In the genomic region with DNA sequence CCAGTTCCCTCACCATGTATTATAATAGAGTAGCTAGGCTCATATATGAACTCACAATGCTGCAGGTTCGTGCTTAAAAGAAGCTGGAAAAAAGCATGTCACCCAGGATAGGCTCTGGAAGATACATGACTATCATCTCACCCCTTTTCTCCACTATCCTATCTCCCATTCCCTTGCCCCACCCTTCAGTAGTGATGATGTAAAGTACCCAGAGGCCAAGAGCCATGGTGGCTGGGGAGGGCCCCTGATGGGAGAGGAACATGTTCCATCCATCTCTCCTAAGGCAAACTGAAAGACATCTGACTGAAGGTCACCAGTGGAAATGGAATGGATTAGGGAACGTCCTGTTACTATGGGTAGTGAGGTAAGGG, we compare ENCODE assay signal across 13 cellular contexts. TPM values are rescaled to one million over a fixed set of nuclear protein-coding genes. Genes with fewer than 3 reads are reported as not detected.
A peak's percentile ranks its signal among the peaks of the same experiment; 100 is the strongest.
DNase-seq lines count a peak whose midpoint lies in the region; ATAC-seq and TF ChIP-seq lines count a peak whose summit lies in the region.
"Had no signal": no experiment of that assay in that cellular context is flagged by ENCODE, and none has a peak within 500 bp of the region (broad histone marks: within the 10 kb centered on the region; RNA-seq: fewer than 3 reads in every experiment).

No MANE protein-coding gene starts in this region.

- CTCF ChIA-PET in mammary epithelial cell (lab: Charles Lee; ENCODE audit: low non-redundant PET), result interaction anchor here (1.5 kb wide), 1 partner anchor 153 kb away, joined by 7 read pairs; no protein-coding TSS in a partner anchor
- CTCF ChIA-PET in MCF 10A (lab: Yijun Ruan, JAX), result interaction anchor here (0.6 to 16.1 kb wide), 44 partner anchors 8 to 560 kb away, joined by 3 to 231 read pairs (median 10); a partner anchor contains a TSS

- H3K4me3 Mint-ChIP-seq in MCF 10A (ENCODE audit: unreplicated experiment), result no peak overlapping the region
- H3K4me3 Mint-ChIP-seq: natural killer cell treated with Interleukin-12 subunit alpha and Interleukin-12 subunit beta and Interleukin-15 and Interleukin-18, amount 100 ng/mL, for 72 hours; stimulated activated naive CD8-positive, alpha-beta T cell treated with anti-CD3 and anti-CD28 coated beads, Interleukin-15, Interleukin-2, amounts not matched to agents 100 ng/mL and 50 ng/mL, for 24 hours; T-cell had no signal

- no peak for DNase-seq in mammary epithelial cell
- no peak for DNase-seq in MCF 10A (ENCODE audit: unreplicated experiment)
- DNase-seq in hepatocyte (ENCODE audit: low spot score), result no peak
- DNase-seq in thyroid gland, result no peak
- no peak for DNase-seq in NCI-H345 (lab: John Stamatoyannopoulos, UW)
- DNase-seq in SW 1271 (lab: John Stamatoyannopoulos, UW), result no peak

- no peaks in the 10 kb centered on the region for H3K9me2 ChIP-seq in SU-DHL-6 (replicated peaks; ENCODE audit: insufficient read depth, low read length)
- H3K9me2 ChIP-seq in hepatocyte (replicated peaks; ENCODE audit: insufficient read depth), result no peaks in the 10 kb centered on the region

- intact Hi-C loops in mammary epithelial cell (cut with micrococcal nuclease) (no loop called here), MCF 10A (cut with micrococcal nuclease) (loop anchor here (5.0 kb wide), 1 partner anchor 85 kb away; a partner anchor contains a TSS), thyroid gland (cut with DNase I) (loop anchor here (10.0 kb wide), 1 partner anchor 113 kb away; no protein-coding TSS in a partner anchor)

- H3K27ac ChIP-seq in mammary epithelial cell (ENCODE audit: insufficient read depth, low read depth, low read length) (no peak overlapping the region), SU-DHL-6 (ENCODE audit: low read depth, low read length) (no peak overlapping the region), hepatocyte (peak overlapping the region; percentile 59), thyroid gland (peak overlapping the region; percentile 7 to 61 (median 23))
- H3K27ac ChIP-seq: left lung had no signal

- no peaks in the 10 kb centered on the region for H3K9me3 Mint-ChIP-seq in MCF 10A (ENCODE audit: unreplicated experiment)
- H3K9me3 Mint-ChIP-seq: natural killer cell treated with Interleukin-12 subunit alpha and Interleukin-12 subunit beta and Interleukin-15 and Interleukin-18, amount 100 ng/mL, for 72 hours; stimulated activated naive CD8-positive, alpha-beta T cell treated with anti-CD3 and anti-CD28 coated beads, Interleukin-15, Interleukin-2, amounts not matched to agents 100 ng/mL and 50 ng/mL, for 24 hours; T-cell had no signal

- in situ Hi-C loops in mammary epithelial cell (cut with MboI; ENCODE audit: low sequenced_read_pairs in 2 of 2), result loop anchor here in 1 of 2 donors (25.0 kb wide), 1 partner anchor 155 kb away; no protein-coding TSS in a partner anchor

- TF ChIP-seq POLR2A in thyroid gland (IDR thresholded peaks at IDR 0.05), result no peak

- peaks cover 19% of the 10 kb centered on the region for H3K4me1 Mint-ChIP-seq in MCF 10A (ENCODE audit: insufficient read depth, unreplicated experiment)

- H3K9me3 ChIP-seq in mammary epithelial cell (replicated peaks; ENCODE audit: insufficient read depth, low read length) (no peaks in the 10 kb centered on the region), SU-DHL-6 (ENCODE audit: insufficient read depth, low read length) (no peaks in the 10 kb centered on the region), hepatocyte (ENCODE audit: low read depth) (no peaks in the 10 kb centered on the region), thyroid gland (no peaks in the 10 kb centered on the region)
- H3K9me3 ChIP-seq: left lung, sigmoid colon had no signal

- no peaks in the 10 kb centered on the region for H3K27me3 Mint-ChIP-seq in MCF 10A (ENCODE audit: insufficient read depth, unreplicated experiment)
- H3K27me3 Mint-ChIP-seq: natural killer cell treated with Interleukin-12 subunit alpha and Interleukin-12 subunit beta and Interleukin-15 and Interleukin-18, amount 100 ng/mL, for 72 hours; stimulated activated naive CD8-positive, alpha-beta T cell treated with anti-CD3 and anti-CD28 coated beads, Interleukin-15, Interleukin-2, amounts not matched to agents 100 ng/mL and 50 ng/mL, for 24 hours; T-cell had no signal

- H2AFZ ChIP-seq in mammary epithelial cell (ENCODE audit: low read depth, low read length) (no peak overlapping the region), SU-DHL-6 (ENCODE audit: low read depth, low read length, severe bottlenecking) (no peak overlapping the region), hepatocyte (no peak overlapping the region)

- no TSS peak for BruUV-seq in mammary epithelial cell (replicated peaks; lab: Mats Ljungman, UMichigan)
- no TSS peak for BruUV-seq in MCF 10A (replicated peaks; lab: Mats Ljungman, UMichigan)

- H3K4me3 ChIP-seq in mammary epithelial cell (replicated peaks in 1 of 3; ENCODE audit: insufficient read depth in 1 of 3, low read depth in 2 of 3, low read length in 3 of 3) (no peak overlapping the region), SU-DHL-6 (ENCODE audit: insufficient read depth, low read length, poor library complexity, severe bottlenecking) (no peak overlapping the region), hepatocyte (no peak overlapping the region), thyroid gland (replicated peaks in 1 of 3) (no peak overlapping the region)
- H3K4me3 ChIP-seq: left lung had no signal

- peak overlapping the region; percentile 33 for H3K4me2 ChIP-seq in mammary epithelial cell (ENCODE audit: insufficient read depth, low read depth, low read length)
- H3K4me2 ChIP-seq in SU-DHL-6 (ENCODE audit: low read depth, low read length, poor library complexity, severe bottlenecking), result peak overlapping the region; percentile 20
- peak overlapping the region; percentile 68 for H3K4me2 ChIP-seq in hepatocyte

- no peak for TF ChIP-seq CTCF in mammary epithelial cell (conservative IDR thresholded peaks at IDR 0.05 in 1 of 2, IDR thresholded peaks at IDR 0.05 in 1 of 2; ENCODE audit: extremely low read depth in 1 of 2, insufficient read depth in 1 of 2, low read depth in 1 of 2, low read length in 2 of 2)
- no peak for TF ChIP-seq CTCF in MCF 10A (IDR thresholded peaks at IDR 0.05; ENCODE audit: unreplicated experiment)
- TF ChIP-seq CTCF in SU-DHL-6 (IDR thresholded peaks at IDR 0.05; ENCODE audit: insufficient read depth, low read length, poor library complexity, severe bottlenecking), result no peak
- TF ChIP-seq CTCF in hepatocyte (IDR thresholded peaks at IDR 0.05; ENCODE audit: poor library complexity), result no peak
- TF ChIP-seq CTCF in thyroid gland (IDR thresholded peaks at IDR 0.05), result no peak

- H3K9ac ChIP-seq in mammary epithelial cell (ENCODE audit: insufficient read depth, low read length) (no peak overlapping the region), SU-DHL-6 (ENCODE audit: low read length) (no peak overlapping the region)

- H3K79me2 ChIP-seq in mammary epithelial cell (ENCODE audit: insufficient read depth, low read length), result no peaks in the 10 kb centered on the region
- H3K79me2 ChIP-seq in SU-DHL-6 (ENCODE audit: insufficient read depth, low read length), result no peaks in the 10 kb centered on the region
- H3K79me2 ChIP-seq in hepatocyte, result no peaks in the 10 kb centered on the region

- 0% methylated on average over 2 of the region's 2 CpGs for WGBS in mammary epithelial cell (ENCODE audit: low coverage, missing lambda C conversion rate)
- WGBS in hepatocyte (ENCODE audit: low lambda C conversion rate, missing lambda C conversion rate), result 21% methylated on average over 2 of the region's 2 CpGs
- WGBS in thyroid gland, 2 donors, result 40 to 57% methylated on average over 2 of the region's 2 CpGs

- no peaks in the 10 kb centered on the region for H3F3A ChIP-seq in SU-DHL-6 (ENCODE audit: insufficient read depth)

- peaks cover 40% of the 10 kb centered on the region for H3K36me3 Mint-ChIP-seq in MCF 10A (ENCODE audit: insufficient read depth, unreplicated experiment)

- H3K27ac Mint-ChIP-seq in MCF 10A (ENCODE audit: low read depth, unreplicated experiment), result no peak overlapping the region
- H3K27ac Mint-ChIP-seq: natural killer cell treated with Interleukin-12 subunit alpha and Interleukin-12 subunit beta and Interleukin-15 and Interleukin-18, amount 100 ng/mL, for 72 hours; stimulated activated naive CD8-positive, alpha-beta T cell treated with anti-CD3 and anti-CD28 coated beads, Interleukin-15, Interleukin-2, amounts not matched to agents 100 ng/mL and 50 ng/mL, for 24 hours; T-cell had no signal

- no peaks in the 10 kb centered on the region for H3K36me3 ChIP-seq in mammary epithelial cell (ENCODE audit: insufficient read depth, low read length)
- no peaks in the 10 kb centered on the region for H3K36me3 ChIP-seq in SU-DHL-6 (ENCODE audit: low read length)
- no peaks in the 10 kb centered on the region for H3K36me3 ChIP-seq in hepatocyte (replicated peaks; ENCODE audit: insufficient read depth, low read depth)
- peaks cover 0 to 4% of the 10 kb centered on the region in 2 donors for H3K36me3 ChIP-seq in thyroid gland

- dilution Hi-C loops in mammary epithelial cell (cut with HindIII; ENCODE audit: low sequenced_read_pairs), result no loop called here

- POLR2A ChIA-PET in MCF 10A (lab: Yijun Ruan, JAX), result interaction anchor here (0.6 to 1.9 kb wide), 6 partner anchors 9 to 603 kb away, joined by 3 to 23 read pairs (median 8); a partner anchor contains a TSS

- ATAC-seq in GM21515 (IDR thresholded peaks at IDR 0.05; ENCODE audit: unreplicated experiment), result no peak

- no peaks in the 10 kb centered on the region for H3K27me3 ChIP-seq in mammary epithelial cell (ENCODE audit: insufficient read depth, low read length)
- no peaks in the 10 kb centered on the region for H3K27me3 ChIP-seq in SU-DHL-6 (ENCODE audit: low read length)
- no peaks in the 10 kb centered on the region for H3K27me3 ChIP-seq in hepatocyte
- no peaks in the 10 kb centered on the region for H3K27me3 ChIP-seq in thyroid gland
- H3K27me3 ChIP-seq: left lung, sigmoid colon had no signal

- H3K4me1 ChIP-seq in mammary epithelial cell (ENCODE audit: insufficient read depth, low read length), result peaks cover 8% of the 10 kb centered on the region
- H3K4me1 ChIP-seq in hepatocyte (ENCODE audit: insufficient read depth), result peaks cover 20% of the 10 kb centered on the region
- H3K4me1 ChIP-seq in thyroid gland, result peaks cover 16 to 29% of the 10 kb centered on the region in 2 donors

- H4K20me1 ChIP-seq in mammary epithelial cell (ENCODE audit: insufficient read depth, low read length), result no peaks in the 10 kb centered on the region
- no peaks in the 10 kb centered on the region for H4K20me1 ChIP-seq in SU-DHL-6 (ENCODE audit: low read depth, low read length)
- no peaks in the 10 kb centered on the region for H4K20me1 ChIP-seq in hepatocyte (ENCODE audit: insufficient read depth, poor library complexity, severe bottlenecking)

RNA-seq across cellular contexts. Expression of a gene that starts 20.3 kb away (rescaled TPM):
- 10 to 100 TPM; 15.2 to 17.5 TPM for total RNA-seq in mammary epithelial cell
- 9.0 TPM for polyA plus RNA-seq in mammary epithelial cell
- polyA minus RNA-seq in mammary epithelial cell, result 17.9 TPM
- 24.8 and 30.4 TPM in 2 replicates for total RNA-seq in MCF 10A (2022)
- 15.3 and 16.7 TPM in 2 replicates for total RNA-seq in hepatocyte
- polyA plus RNA-seq in hepatocyte, result 9.0 and 9.2 TPM in 2 replicates
- 10 to 100 TPM; 19.4 to 86.5 (median 41.6) TPM for total RNA-seq in thyroid gland

RNA-seq across cellular contexts. Expression of a gene that starts 57.8 kb away (rescaled TPM):
- 1 to 10 TPM; 1.5 to 2.4 TPM for total RNA-seq in mammary epithelial cell
- 1.9 TPM for polyA plus RNA-seq in mammary epithelial cell
- polyA minus RNA-seq in mammary epithelial cell, result 0.93 TPM
- 4.2 and 4.8 TPM in 2 replicates for total RNA-seq in MCF 10A (2022)
- 2.1 and 2.2 TPM in 2 replicates for total RNA-seq in hepatocyte
- 1.3 TPM in 1 of 2 replicates, not detected in the other for polyA plus RNA-seq in hepatocyte
- 1 to 10 TPM in 2 of 4 donors, under 1 TPM in 2; 0.59 to 3.9 (median 1.5) TPM for total RNA-seq in thyroid gland

Comparison
In these comparisons a context has a peak if more than half of its experiments do, and no peak if none do; other contexts are left out.
1. H3K27ac ChIP-seq: peak in hepatocyte (single experiment) and thyroid gland (3 of 3); none in mammary epithelial cell (single experiment) and SU-DHL-6 (single experiment).
2. Peak in every context shown above with its lines, with median percentiles within 50 percentile points of each other: H3K4me2 ChIP-seq.